Comparison of ENCODE assay signal across 1 cellular context in the genomic region with DNA sequence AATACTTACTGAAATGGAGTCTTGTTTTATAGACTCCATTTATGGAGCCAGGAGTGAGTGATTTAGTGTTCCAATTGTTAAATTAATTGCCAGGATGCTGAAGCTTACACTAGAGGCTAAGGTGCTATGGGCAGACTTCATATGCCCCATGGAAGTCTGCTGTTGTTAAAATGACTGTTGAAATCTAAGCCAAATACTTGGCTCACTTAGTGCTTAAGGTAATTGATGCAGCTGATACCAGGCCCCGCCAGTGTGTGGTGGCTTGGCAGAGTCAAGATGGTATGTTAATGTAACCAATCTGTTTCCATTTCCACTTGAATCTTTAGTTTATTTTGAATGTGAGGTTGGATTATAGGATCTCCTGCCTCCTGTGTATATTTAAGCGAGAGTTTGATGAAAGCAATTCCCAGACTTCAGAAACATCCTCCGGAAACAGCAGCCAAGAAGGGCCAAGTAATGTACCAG.
TF ChIP-seq lines count a peak whose summit lies in the region.

No MANE protein-coding gene starts in this region.

TF ChIP-seq in IMR-90, 13 proteins besides CTCF, POLR2A, EP300 and RAD21:
- no peak for TF ChIP-seq SMC3 (IDR thresholded peaks at IDR 0.05; ENCODE audit: low read depth, low read length)
- TF ChIP-seq MAZ (IDR thresholded peaks at IDR 0.05; ENCODE audit: borderline replicate concordance, low read depth, low read length), result no peak
- TF ChIP-seq BHLHE40 (IDR thresholded peaks at IDR 0.05; ENCODE audit: low read depth, low read length), result no peak
- TF ChIP-seq, protein P1, sequence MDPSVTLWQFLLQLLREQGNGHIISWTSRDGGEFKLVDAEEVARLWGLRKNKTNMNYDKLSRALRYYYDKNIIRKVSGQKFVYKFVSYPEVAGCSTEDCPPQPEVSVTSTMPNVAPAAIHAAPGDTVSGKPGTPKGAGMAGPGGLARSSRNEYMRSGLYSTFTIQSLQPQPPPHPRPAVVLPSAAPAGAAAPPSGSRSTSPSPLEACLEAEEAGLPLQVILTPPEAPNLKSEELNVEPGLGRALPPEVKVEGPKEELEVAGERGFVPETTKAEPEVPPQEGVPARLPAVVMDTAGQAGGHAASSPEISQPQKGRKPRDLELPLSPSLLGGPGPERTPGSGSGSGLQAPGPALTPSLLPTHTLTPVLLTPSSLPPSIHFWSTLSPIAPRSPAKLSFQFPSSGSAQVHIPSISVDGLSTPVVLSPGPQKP (IDR thresholded peaks at IDR 0.05; ENCODE audit: borderline replicate concordance, low read depth, low read length), result no peak
- no peak for TF ChIP-seq CEBPB (IDR thresholded peaks at IDR 0.05; ENCODE audit: low read depth, low read length)
- TF ChIP-seq NFE2L2 (IDR thresholded peaks at IDR 0.05; ENCODE audit: low read depth, low read length), result no peak
- no peak for TF ChIP-seq RFX5 (IDR thresholded peaks at IDR 0.05; ENCODE audit: low read depth, low read length)
- no peak for TF ChIP-seq MAFK (IDR thresholded peaks at IDR 0.05; ENCODE audit: low read depth, low read length)
- TF ChIP-seq, protein P2, sequence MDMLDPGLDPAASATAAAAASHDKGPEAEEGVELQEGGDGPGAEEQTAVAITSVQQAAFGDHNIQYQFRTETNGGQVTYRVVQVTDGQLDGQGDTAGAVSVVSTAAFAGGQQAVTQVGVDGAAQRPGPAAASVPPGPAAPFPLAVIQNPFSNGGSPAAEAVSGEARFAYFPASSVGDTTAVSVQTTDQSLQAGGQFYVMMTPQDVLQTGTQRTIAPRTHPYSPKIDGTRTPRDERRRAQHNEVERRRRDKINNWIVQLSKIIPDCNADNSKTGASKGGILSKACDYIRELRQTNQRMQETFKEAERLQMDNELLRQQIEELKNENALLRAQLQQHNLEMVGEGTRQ (IDR thresholded peaks at IDR 0.05; ENCODE audit: low read depth, low read length), result no peak
- TF ChIP-seq FOS (IDR thresholded peaks at IDR 0.05; ENCODE audit: low read depth, low read length), result no peak
- TF ChIP-seq CHD1 (IDR thresholded peaks at IDR 0.05; ENCODE audit: low read depth, low read length), result no peak
- TF ChIP-seq MXI1 (IDR thresholded peaks at IDR 0.05; ENCODE audit: borderline replicate concordance, low read depth, low read length), result no peak
- no peak for TF ChIP-seq RCOR1 (IDR thresholded peaks at IDR 0.05; ENCODE audit: insufficient replicate concordance, low read length)
TF ChIP-seq in IMR-90: peak in this region for 0.
